2 cellular contexts compared by ENCODE assay signal in genomic region chr9:115717711-115718173, GRCh38.
TF ChIP-seq lines count a peak whose summit lies in the region.

No MANE protein-coding gene starts in this region.

TF ChIP-seq in neural cell, 6 proteins besides CTCF, POLR2A, EP300 and RAD21 (continued from another document):
- TF ChIP-seq REST (IDR thresholded peaks at IDR 0.05; ENCODE audit: borderline replicate concordance) (peak; percentile 98), EZH2 (IDR thresholded peaks at IDR 0.05; ENCODE audit: borderline replicate concordance, insufficient read depth, low read length, poor library complexity, severe bottlenecking) (no peak), POLR2AphosphoS5 (IDR thresholded peaks at IDR 0.05) (peak; percentile 74), TAF1 (IDR thresholded peaks at IDR 0.05; ENCODE audit: low read depth) (no peak)

TF ChIP-seq in WTC11, 78 proteins besides CTCF, POLR2A, EP300 and RAD21 (continued from another document):
- TF ChIP-seq ZNF281 (CRISPR knock-in tag; IDR thresholded peaks at IDR 0.05) (no peak), ATF2 (CRISPR knock-in tag; IDR thresholded peaks at IDR 0.05; ENCODE audit: borderline replicate concordance, low read depth) (no peak), SMAD3 (CRISPR knock-in tag; IDR thresholded peaks at IDR 0.05; ENCODE audit: borderline replicate concordance) (no peak), GRHL2 (CRISPR knock-in tag; IDR thresholded peaks at IDR 0.05; ENCODE audit: insufficient replicate concordance, severe bottlenecking) (no peak), IRF1 (CRISPR knock-in tag; IDR thresholded peaks at IDR 0.05) (no peak), SMAD4 (CRISPR knock-in tag; IDR thresholded peaks at IDR 0.05) (no peak), GABPB1 (CRISPR knock-in tag; IDR thresholded peaks at IDR 0.05) (no peak), FOXP1 (CRISPR knock-in tag; IDR thresholded peaks at IDR 0.05; ENCODE audit: borderline replicate concordance) (no peak), NR1H2 (CRISPR knock-in tag; IDR thresholded peaks at IDR 0.05) (no peak), MXD4 (CRISPR knock-in tag; IDR thresholded peaks at IDR 0.05; ENCODE audit: borderline replicate concordance) (no peak), MLX (CRISPR knock-in tag; IDR thresholded peaks at IDR 0.05) (no peak), ERG (CRISPR knock-in tag; IDR thresholded peaks at IDR 0.05) (no peak), ZNF263 (CRISPR knock-in tag; IDR thresholded peaks at IDR 0.05; ENCODE audit: low read depth) (no peak)
